In the genomic region with DNA sequence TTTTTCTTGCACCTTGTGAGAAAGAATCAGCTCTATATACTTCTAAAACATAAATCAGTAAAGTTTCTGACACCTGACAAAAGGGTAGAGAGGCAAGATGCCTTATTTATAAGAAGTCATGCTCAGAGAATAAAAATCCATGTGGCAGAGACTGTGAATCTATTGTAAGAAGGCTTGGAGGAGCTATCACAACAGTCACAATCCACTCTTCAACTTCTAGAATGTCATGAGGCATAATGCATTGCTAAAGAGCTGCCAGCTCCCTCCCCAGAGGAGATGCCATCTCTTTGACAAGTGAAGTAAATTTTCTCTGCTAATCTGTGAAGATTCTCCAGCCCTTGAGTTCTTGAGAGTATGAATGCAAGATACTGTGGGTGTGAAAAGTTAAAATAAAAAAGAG, we compare ENCODE assay signal across 26 cellular contexts.
"Had no signal": no experiment of that assay in that cellular context is flagged by ENCODE, and none has a peak within 500 bp of the region (broad histone marks: within the 10 kb centered on the region; RNA-seq: fewer than 3 reads in every experiment).

No MANE protein-coding gene starts in this region.

- H3K4me3 ChIP-seq: stomach, suprapubic skin, testis, thoracic aorta, thyroid gland, tibial artery, tibial nerve, transverse colon, upper lobe of left lung, upper lobe of right lung, uterus, vagina had no signal

- H3K9me3 ChIP-seq: stomach, suprapubic skin, testis, thoracic aorta, thyroid gland, tibial artery, tibial nerve, transverse colon, upper lobe of left lung, upper lobe of right lung, uterus, vagina had no signal

- ATAC-seq: stimulated activated effector memory CD8-positive, alpha-beta T cell treated with anti-CD3 and anti-CD28 coated beads, Interleukin-12 subunit alpha, Interleukin-12 subunit beta, amount 100 ng/mL, for 72 hours; stimulated activated memory B cell treated with anti-CD40 and anti-IgM and Interleukin-4, amounts not matched to agents 10 μg/mL and 1 μg/mL and 100 μg/mL, for 72 hours; stimulated activated naive B cell treated with anti-CD40 and anti-IgM and Interleukin-4, amounts not matched to agents 10 μg/mL and 1 μg/mL and 100 μg/mL, for 72 hours; stimulated activated naive CD8-positive, alpha-beta T cell treated with anti-CD3 and anti-CD28 coated beads, Interleukin-15, amount 100 ng/mL, for 72 hours; stimulated activated naive CD8-positive, alpha-beta T cell treated with anti-CD3 and anti-CD28 coated beads, Interleukin-15, Interleukin-2, amounts not matched to agents 100 U/mL and 50 U/mL, for 24 hours; upper lobe of right lung had no signal

- DNase-seq: stimulated activated CD4-positive, alpha-beta T cell treated with anti-CD3 and anti-CD28 coated beads, Interleukin-2, amount 100 ng/mL, for 48 hours; stimulated activated CD4-positive, alpha-beta T cell treated with anti-CD3 and anti-CD28 coated beads, Interleukin-4, amount 100 ng/mL, for 1 hour; stimulated activated CD4-positive, alpha-beta T cell treated with anti-CD3 and anti-CD28 coated beads, Interleukin-4, amount 100 ng/mL, for 24 hours; stimulated activated CD4-positive, alpha-beta T cell treated with anti-CD3 and anti-CD28 coated beads, Interleukin-4, amount 100 ng/mL, for 4 hours; stimulated activated CD8-positive, alpha-beta memory T cell treated with anti-CD3 and anti-CD28 coated beads, Interleukin-4, amount 100 ng/mL, for 48 hours; stimulated activated naive B cell treated with anti-CD40 and anti-IgM and Interleukin-4, amounts not matched to agents 10 μg/mL and 1 μg/mL and 100 μg/mL, for 72 hours; stimulated activated naive CD4-positive, alpha-beta T cell; stimulated activated naive CD4-positive, alpha-beta T cell treated with Interleukin-2 at 50 U/mL for 16 hours; stimulated activated naive CD8-positive, alpha-beta T cell treated with anti-CD3 and anti-CD28 coated beads, Interleukin-15, amount 100 ng/mL, for 72 hours; stimulated activated naive CD8-positive, alpha-beta T cell treated with anti-CD3 and anti-CD28 coated beads, Interleukin-15, Interleukin-2, amounts not matched to agents 100 U/mL and 50 U/mL, for 24 hours; stomach; substantia nigra; testis; thyroid gland; tibial artery; transverse colon; trophoblast cell; upper lobe of left lung; upper lobe of right lung; uterus had no signal

- H3K27me3 ChIP-seq: stomach, suprapubic skin, testis, thyroid gland, tibial artery, tibial nerve, transverse colon, upper lobe of left lung, upper lobe of right lung, uterus, vagina had no signal

- H3K36me3 ChIP-seq: stomach, suprapubic skin, thoracic aorta, thyroid gland, tibial artery, tibial nerve, transverse colon, upper lobe of left lung, upper lobe of right lung, uterus, vagina had no signal

- H3K27ac ChIP-seq: stomach, suprapubic skin, testis, thoracic aorta, thyroid gland, tibial artery, tibial nerve, transverse colon, upper lobe of left lung, upper lobe of right lung, uterus, vagina had no signal
